Comparison of ENCODE assay signal across 11 cellular contexts in genomic region chr10:63697956-63698814, GRCh38.
DNase-seq lines count a peak whose midpoint lies in the region; ATAC-seq and TF ChIP-seq lines count a peak whose summit lies in the region.
"Had no signal": no experiment of that assay in that cellular context is flagged by ENCODE, and none has a peak within 500 bp of the region (broad histone marks: within the 10 kb centered on the region; RNA-seq: fewer than 3 reads in every experiment).

No MANE protein-coding gene starts in this region.

- no peak overlapping the region for H3K27ac ChIP-seq in CD4-positive, alpha-beta T cell (ENCODE audit: low read depth, low read length)

- no peaks in the 10 kb centered on the region for H3K27me3 ChIP-seq in CD4-positive, alpha-beta T cell (ENCODE audit: control insufficient read depth, insufficient read depth, low read length)
- H3K27me3 ChIP-seq: thyroid gland had no signal

- CTCF ChIA-PET in CD4-positive, alpha-beta T cell (lab: Charles Lee): no interaction called here

- H3K27ac Mint-ChIP-seq in CD4-positive, alpha-beta T cell: no peak overlapping the region
- H3K27ac Mint-ChIP-seq: CD8-positive, alpha-beta T cell had no signal

- DNase-seq in fibroblast of gingiva (ENCODE audit: low read depth) (peak; percentile 20), NCI-H187 treated with DMSO at 0.1 percent for 48 hours (lab: John Stamatoyannopoulos, UW) (no peak), NCI-H2227 treated with DMSO at 0.1 percent for 48 hours (lab: John Stamatoyannopoulos, UW) (no peak)
- no peak for DNase-seq in CD4-positive, alpha-beta T cell
- DNase-seq: CD8-positive, alpha-beta T cell; NCI-H748 treated with DMSO at 0.1 percent for 48 hours; thyroid gland had no signal

- H3K4me1 Mint-ChIP-seq in CD4-positive, alpha-beta T cell (ENCODE audit: low read depth): no peaks in the 10 kb centered on the region

- no peak for TF ChIP-seq CTCF in CD4-positive, alpha-beta T cell (IDR thresholded peaks at IDR 0.05)

- H3K36me3 Mint-ChIP-seq in CD4-positive, alpha-beta T cell (ENCODE audit: low read depth): no peaks in the 10 kb centered on the region
- H3K36me3 Mint-ChIP-seq: CD8-positive, alpha-beta T cell had no signal

- H3K9me3 ChIP-seq in CD4-positive, alpha-beta T cell (ENCODE audit: control insufficient read depth, low read length): no peaks in the 10 kb centered on the region
- H3K9me3 ChIP-seq: thyroid gland had no signal

- H3K4me3 Mint-ChIP-seq in CD4-positive, alpha-beta T cell: no peak overlapping the region
- H3K4me3 Mint-ChIP-seq: CD8-positive, alpha-beta T cell had no signal

- no peaks in the 10 kb centered on the region for H3K27me3 Mint-ChIP-seq in CD4-positive, alpha-beta T cell

- POLR2A ChIA-PET in CD4-positive, alpha-beta T cell (lab: Charles Lee): no interaction called here

- H3K9me3 Mint-ChIP-seq in CD4-positive, alpha-beta T cell: peaks cover 2% of the 10 kb centered on the region
- H3K9me3 Mint-ChIP-seq: CD8-positive, alpha-beta T cell had no signal

- intact Hi-C loops in CD4-positive, alpha-beta T cell (cut with DNase I, micrococcal nuclease): no loop called here

- ATAC-seq in GM18498 (IDR thresholded peaks at IDR 0.05; ENCODE audit: unreplicated experiment): peak; percentile 74
- peak; percentile 53 for ATAC-seq in GM21717 (IDR thresholded peaks at IDR 0.05; ENCODE audit: unreplicated experiment)
- peak; percentile 55 for ATAC-seq in HG03520 (IDR thresholded peaks at IDR 0.05; ENCODE audit: unreplicated experiment)
- no peak for ATAC-seq in HG03196 (IDR thresholded peaks at IDR 0.05; ENCODE audit: unreplicated experiment)
- ATAC-seq in CD4-positive, alpha-beta T cell (ENCODE audit: poor library complexity): no peak
- ATAC-seq: CD8-positive, alpha-beta T cell had no signal

Comparison
In these comparisons a context has a peak if more than half of its experiments do, and no peak if none do; other contexts are left out.
1. ATAC-seq: peak in GM18498 (single experiment), GM21717 (single experiment) and HG03520 (single experiment); none in HG03196 (single experiment) and CD4-positive, alpha-beta T cell (single experiment).